In genomic region chr2:45329045-45329677, GRCh38 we compare ENCODE assay signal across 11 cellular contexts.
DNase-seq lines count a peak whose midpoint lies in the region; ATAC-seq and TF ChIP-seq lines count a peak whose summit lies in the region.
"Had no signal": no experiment of that assay in that cellular context is flagged by ENCODE, and none has a peak within 500 bp of the region (broad histone marks: within the 10 kb centered on the region; RNA-seq: fewer than 3 reads in every experiment).

No MANE protein-coding gene starts in this region.

- no peaks in the 10 kb centered on the region for H3K36me3 ChIP-seq in IMR-90 (ENCODE audit: control insufficient read depth, insufficient read depth, low read length)

- TF ChIP-seq POLR2A in IMR-90 (IDR thresholded peaks at IDR 0.05; ENCODE audit: low read depth, low read length): no peak

- H3K56ac ChIP-seq in IMR-90 (ENCODE audit: extremely low read depth, insufficient read depth, low read length): no peak overlapping the region

- no peak overlapping the region for H3K27ac ChIP-seq in IMR-90 (ENCODE audit: insufficient read depth, low read length)

- H2BK20ac ChIP-seq in IMR-90 (ENCODE audit: low read depth, low read length): no peak overlapping the region; the same call in 1 of the 2 replicates

- H3K9me3 Mint-ChIP-seq in Calu3 (ENCODE audit: low read depth, unreplicated experiment) (no peaks in the 10 kb centered on the region), CD14-positive monocyte (peaks cover 0 to 6% (median 0%) of the 10 kb centered on the region in 7 donors)
- peaks cover 0 to under 1% of the 10 kb centered on the region in 2 donors for H3K9me3 Mint-ChIP-seq in stimulated activated naive CD8-positive, alpha-beta T cell treated with anti-CD3 and anti-CD28 coated beads, Interleukin-15, amount 100 ng/mL, for 72 hours

- H4K91ac ChIP-seq in IMR-90 (ENCODE audit: insufficient read depth, low read depth, low read length): no peak overlapping the region

- H2AK5ac ChIP-seq in IMR-90 (ENCODE audit: low read depth, low read length): no peak overlapping the region

- no peaks in the 10 kb centered on the region for H3K27me3 Mint-ChIP-seq in Calu3 (ENCODE audit: unreplicated experiment)
- H3K27me3 Mint-ChIP-seq in stimulated activated naive CD8-positive, alpha-beta T cell treated with anti-CD3 and anti-CD28 coated beads, Interleukin-15, amount 100 ng/mL, for 72 hours: no peaks in the 10 kb centered on the region
- H3K27me3 Mint-ChIP-seq in CD14-positive monocyte (ENCODE audit: low read depth in 3 of 3): peaks cover 0 to 3% (median 0%) of the 10 kb centered on the region in 3 donors

- peaks cover 37% of the 10 kb centered on the region for H3K4me1 Mint-ChIP-seq in Calu3 (ENCODE audit: low read depth, unreplicated experiment)
- H3K4me1 Mint-ChIP-seq in stimulated activated naive CD8-positive, alpha-beta T cell treated with anti-CD3 and anti-CD28 coated beads, Interleukin-15, amount 100 ng/mL, for 72 hours: no peaks in the 10 kb centered on the region
- peaks cover 5% of the 10 kb centered on the region for H3K4me1 Mint-ChIP-seq in CD14-positive monocyte

- no CpG with 5 or more reads among the region's 7 CpGs for WGBS in IMR-90 (ENCODE audit: extremely low coverage in 2 of 2, insufficient read length in 1 of 2), 2 experiments

- DNase-seq in Calu3 (peak; percentile 70), IMR-90 (peak; percentile 45), SW480 (ENCODE audit: low spot score) (peak; percentile 41), kidney tubule cell (ENCODE audit: low spot score) (peak; percentile 64), activated T-cell treated with anti-CD3 and anti-CD28 coated beads for 4 hours (no peak), CD14-positive monocyte (ENCODE audit: low spot score) (no peak)
- DNase-seq in stimulated activated naive CD8-positive, alpha-beta T cell treated with anti-CD3 and anti-CD28 coated beads, Interleukin-15, amount 100 ng/mL, for 72 hours: no peak
- DNase-seq: activated CD4-positive, CD25-positive, alpha-beta regulatory T cell treated with anti-CD3 and anti-CD28 coated beads, Interleukin-2, amount 50 U/mL, for 72 hours; left cardiac atrium had no signal

- CTCF ChIA-PET in Calu3 (lab: Charles Lee): interaction anchor here (0.7 to 1.2 kb wide), 6 partner anchors 55 to 348 kb away, joined by 3 to 4 read pairs (median 3); no protein-coding TSS in a partner anchor
- CTCF ChIA-PET in IMR-90 (lab: Yijun Ruan, JAX): no interaction called here

- H3K9ac ChIP-seq in IMR-90 (ENCODE audit: low read depth, low read length): no peak overlapping the region

- no peak overlapping the region for H2BK120ac ChIP-seq in IMR-90 (ENCODE audit: low read depth, low read length)

- POLR2A ChIA-PET in IMR-90 (lab: Charles Lee; ENCODE audit: unreplicated experiment): no interaction called here

- no peaks in the 10 kb centered on the region for H4K20me1 ChIP-seq in IMR-90 (ENCODE audit: insufficient read depth, low read length)

- H3K4me2 ChIP-seq in IMR-90 (ENCODE audit: low read depth, low read length): no peak overlapping the region

- no peak overlapping the region for H4K8ac ChIP-seq in IMR-90 (ENCODE audit: low read depth in 2 of 2, low read length in 2 of 2)

- dilution Hi-C loops in IMR-90 (cut with HindIII; ENCODE audit: low sequenced_read_pairs, unreplicated experiment): no loop called here

- H3K9me3 ChIP-seq in IMR-90 (ENCODE audit: control insufficient read depth, insufficient read depth, low read length): no peaks in the 10 kb centered on the region

- TF ChIP-seq RAD21 in IMR-90 (IDR thresholded peaks at IDR 0.05; ENCODE audit: low read length): no peak

- H3K4me3 Mint-ChIP-seq in Calu3 (ENCODE audit: low read depth, unreplicated experiment) (no peak overlapping the region), CD14-positive monocyte (no peak overlapping the region)
- no peak overlapping the region for H3K4me3 Mint-ChIP-seq in stimulated activated naive CD8-positive, alpha-beta T cell treated with anti-CD3 and anti-CD28 coated beads, Interleukin-15, amount 100 ng/mL, for 72 hours

- no peak overlapping the region for H3K4ac ChIP-seq in IMR-90 (ENCODE audit: low read depth, low read length)

- H3K14ac ChIP-seq in IMR-90 (replicated peaks; ENCODE audit: low read depth, low read length): no peak overlapping the region

- H3K18ac ChIP-seq in IMR-90 (ENCODE audit: low read depth, low read length): no peak overlapping the region

- H3K9me1 ChIP-seq in IMR-90 (ENCODE audit: insufficient read depth, low read length): no peaks in the 10 kb centered on the region; the same call in 1 of the 2 replicates

- TF ChIP-seq CTCF in Calu3 (IDR thresholded peaks at IDR 0.05; ENCODE audit: unreplicated experiment) (no peak), IMR-90 (conservative IDR thresholded peaks at IDR 0.05; ENCODE audit: low read depth, low read length) (no peak), CD14-positive monocyte (IDR thresholded peaks at IDR 0.05) (no peak)

- H3K27ac Mint-ChIP-seq in Calu3 (ENCODE audit: unreplicated experiment) (no peak overlapping the region), CD14-positive monocyte (no peak overlapping the region)
- H3K27ac Mint-ChIP-seq in stimulated activated naive CD8-positive, alpha-beta T cell treated with anti-CD3 and anti-CD28 coated beads, Interleukin-15, amount 100 ng/mL, for 72 hours: no peak overlapping the region

- H2BK15ac ChIP-seq in IMR-90 (ENCODE audit: low read depth, low read length): no peak overlapping the region

- intact Hi-C loops in Calu3 (cut with micrococcal nuclease; ENCODE audit: unreplicated experiment): no loop called here
- intact Hi-C loops in IMR-90 (cut with micrococcal nuclease): no loop called here
- intact Hi-C loops in CD14-positive monocyte (cut with micrococcal nuclease): no loop called here

- H4K5ac ChIP-seq in IMR-90 (ENCODE audit: low read depth, low read length): no peak overlapping the region

- H3K4me3 ChIP-seq in IMR-90 (ENCODE audit: insufficient read depth, low read depth, low read length): no peak overlapping the region
- H3K4me3 ChIP-seq: K562 had no signal

- BruUV-seq in Calu3 (replicated peaks; lab: Mats Ljungman, UMichigan) (no TSS peak), IMR-90 (replicated peaks; lab: Mats Ljungman, UMichigan) (no TSS peak)

- peak overlapping the region; percentile 47 for H2AFZ ChIP-seq in IMR-90 (replicated peaks; ENCODE audit: low read length, poor library complexity)

- H2AK9ac ChIP-seq in IMR-90 (replicated peaks; ENCODE audit: low read depth, low read length, poor library complexity): no peak overlapping the region

- ATAC-seq in IMR-90 (ENCODE audit: low read depth) (peak; percentile 59; the same call in 1 of the 2 replicates), GM19395 (IDR thresholded peaks at IDR 0.05; ENCODE audit: unreplicated experiment) (no peak)
- no peak for ATAC-seq in stimulated activated naive CD8-positive, alpha-beta T cell treated with anti-CD3 and anti-CD28 coated beads, Interleukin-15, amount 100 ng/mL, for 72 hours
- ATAC-seq: K562, left cardiac atrium had no signal

- no peak overlapping the region for H3K23ac ChIP-seq in IMR-90 (ENCODE audit: low read depth, low read length)

- H3K4me1 ChIP-seq in IMR-90 (ENCODE audit: control insufficient read depth, insufficient read depth, low read length): peaks cover 4% of the 10 kb centered on the region; the same call in 1 of the 2 replicates

- in situ Hi-C loops in IMR-90 (cut with MboI; ENCODE audit: low sequenced_read_pairs): no loop called here

- no peaks in the 10 kb centered on the region for H3K36me3 Mint-ChIP-seq in Calu3 (ENCODE audit: insufficient read depth, unreplicated experiment)
- no peaks in the 10 kb centered on the region for H3K36me3 Mint-ChIP-seq in CD14-positive monocyte

- peaks cover 18% of the 10 kb centered on the region for H3K27me3 ChIP-seq in IMR-90 (ENCODE audit: control insufficient read depth, insufficient read depth, low read length)

- H3K79me1 ChIP-seq in IMR-90 (ENCODE audit: low read depth in 1 of 2, low read length in 2 of 2): no peaks in the 10 kb centered on the region

- no peak overlapping the region for H2BK5ac ChIP-seq in IMR-90 (ENCODE audit: low read depth, low read length, poor library complexity, severe bottlenecking)

TF ChIP-seq in IMR-90, 13 proteins besides CTCF, POLR2A, EP300 and RAD21:
- TF ChIP-seq NFE2L2 (IDR thresholded peaks at IDR 0.05; ENCODE audit: low read depth, low read length): no peak
- no peak for TF ChIP-seq RFX5 (IDR thresholded peaks at IDR 0.05; ENCODE audit: low read depth, low read length)
- TF ChIP-seq SMC3 (IDR thresholded peaks at IDR 0.05; ENCODE audit: low read depth, low read length): no peak
- TF ChIP-seq MAFK (IDR thresholded peaks at IDR 0.05; ENCODE audit: low read depth, low read length): no peak
- no peak for TF ChIP-seq MXI1 (IDR thresholded peaks at IDR 0.05; ENCODE audit: borderline replicate concordance, low read depth, low read length)
- no peak for TF ChIP-seq CEBPB (IDR thresholded peaks at IDR 0.05; ENCODE audit: low read depth, low read length)
- TF ChIP-seq ELK1 (IDR thresholded peaks at IDR 0.05; ENCODE audit: borderline replicate concordance, low read depth, low read length): no peak
- no peak for TF ChIP-seq USF2 (IDR thresholded peaks at IDR 0.05; ENCODE audit: low read depth, low read length)
- no peak for TF ChIP-seq CHD1 (IDR thresholded peaks at IDR 0.05; ENCODE audit: low read depth, low read length)
- no peak for TF ChIP-seq BHLHE40 (IDR thresholded peaks at IDR 0.05; ENCODE audit: low read depth, low read length)
- no peak for TF ChIP-seq MAZ (IDR thresholded peaks at IDR 0.05; ENCODE audit: borderline replicate concordance, low read depth, low read length)

Comparison
In these comparisons a context has a peak if more than half of its experiments do, and no peak if none do; other contexts are left out.
1. DNase-seq: peak in Calu3 (single experiment), IMR-90 (single experiment), SW480 (single experiment) and kidney tubule cell (single experiment); none in activated T-cell treated with anti-CD3 and anti-CD28 coated beads for 4 hours (single experiment), stimulated activated naive CD8-positive, alpha-beta T cell treated with anti-CD3 and anti-CD28 coated beads, Interleukin-15, amount 100 ng/mL, for 72 hours (0 of 2) and CD14-positive monocyte (single experiment).